Comparison of ENCODE assay signal across 22 cellular contexts in the genomic region with DNA sequence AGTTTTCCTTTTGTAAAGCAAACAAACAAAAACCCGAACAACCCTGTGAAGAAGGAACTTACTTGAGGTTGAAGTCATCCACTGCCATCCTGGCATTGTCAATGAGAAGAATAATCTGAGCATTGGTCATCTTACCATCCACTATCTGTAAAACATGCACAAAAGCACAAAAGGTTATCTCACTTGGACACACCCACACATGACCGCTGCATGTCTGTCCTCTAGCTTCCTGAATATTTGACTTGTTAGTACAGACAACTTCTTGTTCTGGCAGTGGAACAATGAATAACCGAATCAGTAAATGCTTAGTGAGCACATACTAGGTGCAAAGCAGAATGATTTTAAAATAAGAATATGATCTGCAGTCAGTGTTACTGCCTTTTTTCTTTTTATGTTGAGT. TPM values are rescaled to one million over a fixed set of nuclear protein-coding genes. Genes with fewer than 3 reads are reported as not detected.
"Had no signal": no experiment of that assay in that cellular context is flagged by ENCODE, and none has a peak within 500 bp of the region (broad histone marks: within the 10 kb centered on the region; RNA-seq: fewer than 3 reads in every experiment).

No MANE protein-coding gene starts in this region.

- H3K36me3 ChIP-seq: heart right ventricle, thyroid gland had no signal

- ATAC-seq: activated CD4-positive, CD25-positive, alpha-beta regulatory T cell treated with anti-CD3 and anti-CD28 coated beads, Interleukin-2, amount 50 U/mL, for 24 hours; heart right ventricle; left colon had no signal

- H3K4me3 ChIP-seq: dorsolateral prefrontal cortex, heart right ventricle, lung, thyroid gland had no signal

- H3K36me3 Mint-ChIP-seq: activated naive CD8-positive, alpha-beta T cell; immature natural killer cell; mesothelial cell of epicardium had no signal

- H3K4me3 Mint-ChIP-seq: activated naive CD8-positive, alpha-beta T cell; immature natural killer cell; mesothelial cell of epicardium; nephron progenitor cell had no signal

- H3K9me3 Mint-ChIP-seq: immature natural killer cell, mesothelial cell of epicardium, nephron progenitor cell had no signal

- H3K27me3 ChIP-seq: thyroid gland had no signal

- H3K4me1 ChIP-seq: heart right ventricle had no signal

- H3K27ac ChIP-seq: dorsolateral prefrontal cortex, heart right ventricle, thyroid gland had no signal

- H3K4me1 Mint-ChIP-seq: immature natural killer cell, nephron progenitor cell had no signal

- H3K27ac Mint-ChIP-seq: activated naive CD8-positive, alpha-beta T cell; immature natural killer cell; mesothelial cell of epicardium; nephron progenitor cell; progenitor cell of endocrine pancreas had no signal

- H3K9me3 ChIP-seq: heart right ventricle, thyroid gland had no signal

- DNase-seq: amygdala; dorsolateral prefrontal cortex; heart right ventricle; immature natural killer cell; left colon; nephron progenitor cell; stimulated activated CD4-positive, alpha-beta T cell treated with anti-CD3 and anti-CD28 coated beads, Interleukin-2, amount 100 ng/mL, for 24 hours; stimulated activated naive CD4-positive, alpha-beta T cell treated with Interleukin-2 at 50 U/mL for 16 hours; T-helper 1 cell; T-helper 9 cell; thyroid gland had no signal

RNA-seq across cellular contexts. Expression of gene KRT23, which starts 6.1 kb away (rescaled TPM):
- total RNA-seq: activated CD8-positive, alpha-beta memory T cell treated with anti-CD3 and anti-CD28 coated beads for 36 hours; subcutaneous adipose tissue had no signal
- polyA plus RNA-seq: immature natural killer cell had no signal

RNA-seq across cellular contexts. Expression of gene KRT39, which starts 35.4 kb away (rescaled TPM):
- total RNA-seq: activated CD8-positive, alpha-beta memory T cell treated with anti-CD3 and anti-CD28 coated beads for 36 hours; cardiac septum; heart right ventricle; left colon; lung; mesothelial cell of epicardium; omental fat pad; progenitor cell of endocrine pancreas; subcutaneous adipose tissue; thyroid gland; urinary bladder had no signal
- polyA plus RNA-seq: esophagus, heart right ventricle, immature natural killer cell, lung, urinary bladder had no signal

RNA-seq across cellular contexts. Expression of gene KRT20, which starts 46.3 kb away (rescaled TPM):
- total RNA-seq: activated CD8-positive, alpha-beta memory T cell treated with anti-CD3 and anti-CD28 coated beads for 36 hours; cardiac septum; dorsolateral prefrontal cortex; heart right ventricle; mesothelial cell of epicardium; omental fat pad; progenitor cell of endocrine pancreas; subcutaneous adipose tissue; thyroid gland had no signal
- polyA plus RNA-seq: heart right ventricle, immature natural killer cell had no signal

RNA-seq across cellular contexts. Expression of gene KRT40, which starts 52.8 kb away (rescaled TPM):
- total RNA-seq: activated CD8-positive, alpha-beta memory T cell treated with anti-CD3 and anti-CD28 coated beads for 36 hours; cardiac septum; heart right ventricle; lung; omental fat pad; progenitor cell of endocrine pancreas; subcutaneous adipose tissue; thyroid gland; urinary bladder had no signal
- polyA plus RNA-seq: heart right ventricle, immature natural killer cell, urinary bladder had no signal
